Comparison of ENCODE assay signal across 8 cellular contexts in genomic region chr1:214549604-214550338, GRCh38. TPM values are rescaled to one million over a fixed set of nuclear protein-coding genes. Genes with fewer than 3 reads are reported as not detected.
DNase-seq lines count a peak whose midpoint lies in the region; FAIRE-seq and TF ChIP-seq lines count a peak whose summit lies in the region.
"Had no signal": no experiment of that assay in that cellular context is flagged by ENCODE, and none has a peak within 500 bp of the region (broad histone marks: within the 10 kb centered on the region; RNA-seq: fewer than 3 reads in every experiment).

No MANE protein-coding gene starts in this region.

- peak overlapping the region; percentile 87 to 99 (median 98) for H3K27ac ChIP-seq in sigmoid colon

- intact Hi-C loops in sigmoid colon (cut with DNase I): loop anchor here (2.0 to 10.0 kb wide), 2 partner anchors 161 to 215 kb away; no protein-coding TSS in a partner anchor
- intact Hi-C loops in head of caudate nucleus (cut with DNase I): no loop called here

- no peaks in the 10 kb centered on the region for H3K27me3 ChIP-seq in sigmoid colon

- no peak for TF ChIP-seq POLR2A in sigmoid colon (IDR thresholded peaks at IDR 0.05)

- TF ChIP-seq EP300 in sigmoid colon (IDR thresholded peaks at IDR 0.05): no peak

- WGBS in sigmoid colon, 2 donors: 80 to 83% methylated on average over 10 of the region's 10 CpGs

- no peaks in the 10 kb centered on the region for H3K9me3 ChIP-seq in sigmoid colon

- peaks cover 0 to 54% (median 37%) of the 10 kb centered on the region in 4 donors for H3K4me1 ChIP-seq in sigmoid colon

- FAIRE-seq in RCC 7860 (lab: Jason Lieb, UNC): peak; percentile 16

- DNase-seq in GM03348 (ENCODE audit: low spot score) (peak; percentile 42), RCC 7860 (ENCODE audit: low spot score) (peak; percentile 63), fibroblast of gingiva (ENCODE audit: low read depth) (peak; percentile 36), sigmoid colon (no peak), head of caudate nucleus (no peak)
- no peak for DNase-seq in stimulated activated CD4-positive, alpha-beta T cell treated with anti-CD3 and anti-CD28 coated beads, Interleukin-4, amount 100 ng/mL, for 24 hours
- no peak for DNase-seq in stimulated activated naive CD4-positive, alpha-beta T cell (lab: John Stamatoyannopoulos, UW)
- DNase-seq: erythroblast had no signal

- peak in 2 of 4 experiments; percentile 25 to 46 for TF ChIP-seq CTCF in sigmoid colon (IDR thresholded peaks at IDR 0.05)

- no peaks in the 10 kb centered on the region for H3K36me3 ChIP-seq in sigmoid colon

- H3K4me3 ChIP-seq in sigmoid colon: peak overlapping the region; percentile 67 to 92 (median 88)

RNA-seq across cellular contexts. Expression of gene PTPN14, which starts 1.6 kb away (rescaled TPM):
- 10 to 100 TPM; 20.1 to 35.5 (median 33.1) TPM for total RNA-seq in sigmoid colon
- 1 to 10 TPM in 1 of 3 donors, under 1 TPM in 2; 0.46 to 3.1 (median 0.60) TPM for polyA plus RNA-seq in sigmoid colon

RNA-seq across cellular contexts. Expression of gene CENPF, which starts 53.2 kb away (rescaled TPM):
- 1 to 10 TPM in 2 of 4 donors, under 1 TPM in 2; 0.36 to 1.9 (median 0.93) TPM for total RNA-seq in sigmoid colon
- polyA plus RNA-seq in sigmoid colon: 10 to 100 TPM in 1 of 3 donors, 1 to 10 TPM in 2; 2.1 to 25.2 (median 3.6) TPM

Comparison
In these comparisons a context has a peak if more than half of its experiments do, and no peak if none do; other contexts are left out.
1. DNase-seq: peak in GM03348 (single experiment), RCC 7860 (single experiment) and fibroblast of gingiva (single experiment); none in sigmoid colon (single experiment), head of caudate nucleus (0 of 42), stimulated activated CD4-positive, alpha-beta T cell treated with anti-CD3 and anti-CD28 coated beads, Interleukin-4, amount 100 ng/mL, for 24 hours (single experiment) and stimulated activated naive CD4-positive, alpha-beta T cell (0 of 6).